ENCODE assay signal across 39 cellular contexts in the genomic region with DNA sequence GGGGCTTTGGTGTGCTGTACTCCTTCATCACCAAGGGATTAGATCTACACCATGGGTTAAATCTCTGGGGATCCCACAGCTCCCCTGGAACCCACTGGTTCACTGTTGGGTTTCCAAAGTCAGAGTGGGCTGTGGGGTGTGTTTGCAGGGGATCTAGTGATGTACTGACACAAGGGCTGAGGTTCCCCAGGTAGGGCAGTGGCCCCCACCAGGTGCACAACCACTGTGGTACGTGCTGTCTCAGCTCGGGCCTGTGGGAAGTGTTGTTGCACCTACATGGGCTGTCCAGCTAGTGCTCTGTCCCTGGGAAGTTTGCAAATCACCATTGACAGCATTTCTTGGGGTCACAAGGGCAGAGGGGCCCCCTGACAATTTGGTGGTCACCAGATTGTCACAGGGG.
"Had no signal": no experiment of that assay in that cellular context is flagged by ENCODE, and none has a peak within 500 bp of the region (broad histone marks: within the 10 kb centered on the region; RNA-seq: fewer than 3 reads in every experiment).

No MANE protein-coding gene starts in this region.

- H3K27me3 ChIP-seq: adrenal gland, ascending aorta, body of pancreas, brain microvascular endothelial cell, breast epithelium, cardiac muscle cell had no signal

- DNase-seq: activated effector memory CD4-positive, alpha-beta T cell treated with anti-CD3 and anti-CD28 coated beads, Interleukin-2, amount 50 U/mL, for 16 hours; activated effector memory CD4-positive, alpha-beta T cell treated with Interleukin-2 at 50 U/mL for 16 hours; activated gamma-delta T cell; activated gamma-delta T cell treated with Interleukin-2 at 50 U/mL for 16 hours; activated naive CD4-positive, alpha-beta T cell; activated naive CD4-positive, alpha-beta T cell treated with anti-CD3 and anti-CD28 coated beads for 36 hours; activated naive CD4-positive, alpha-beta T cell treated with anti-CD3 and anti-CD28 coated beads, Interleukin-2, amount 10 ng/mL, durations not matched to agents 7 days and 5 days; activated naive CD4-positive, alpha-beta T cell treated with anti-CD3 and anti-CD28 coated beads, Interleukin-2, amount 50 U/mL, for 16 hours; activated naive CD4-positive, alpha-beta T cell treated with Interleukin-2 at 50 U/mL for 16 hours; activated naive CD8-positive, alpha-beta T cell treated with anti-CD3 and anti-CD28 coated beads for 36 hours; activated naive CD8-positive, alpha-beta T cell treated with anti-CD3 and anti-CD28 coated beads, Interleukin-2, amount 10 ng/mL, durations not matched to agents 7 days and 5 days; activated naive CD8-positive, alpha-beta T cell treated with anti-CD3 and anti-CD28 coated beads, Interleukin-2, amount 50 U/mL, for 24 hours; activated T-cell treated with anti-CD3 and anti-CD28 coated beads, Interleukin-2, amount 50 U/mL, for 1 hour; activated T-cell treated with anti-CD3 and anti-CD28 coated beads, Interleukin-2, amount 50 U/mL, for 24 hours; activated T-cell treated with anti-CD3 and anti-CD28 coated beads, Interleukin-2, amount 50 U/mL, for 4 hours; activated T-cell treated with anti-CD3 and anti-CD28 coated beads, Interleukin-2, amount 50 U/mL, for 48 hours; activated T-cell treated with anti-CD3 and anti-CD28 coated beads, Interleukin-2, amount 50 U/mL, for 72 hours; adrenal gland; amniotic stem cell; amygdala; anterior cingulate cortex; body of pancreas; brain microvascular endothelial cell; caudate nucleus; central memory CD4-positive, alpha-beta T cell; cerebellar nuclear complex had no signal

- H3K36me3 Mint-ChIP-seq: activated naive CD4-positive, alpha-beta T cell treated with anti-CD3 and anti-CD28 coated beads, Interleukin-2, amount 10 ng/mL, durations not matched to agents 7 days and 5 days; activated naive CD8-positive, alpha-beta T cell; activated naive CD8-positive, alpha-beta T cell treated with anti-CD3 and anti-CD28 coated beads for 36 hours; activated naive CD8-positive, alpha-beta T cell treated with anti-CD3 and anti-CD28 coated beads, Interleukin-2, amount 10 ng/mL, durations not matched to agents 7 days and 5 days; brain had no signal

- H3K27ac Mint-ChIP-seq: activated naive CD4-positive, alpha-beta T cell treated with anti-CD3 and anti-CD28 coated beads for 36 hours; activated naive CD4-positive, alpha-beta T cell treated with anti-CD3 and anti-CD28 coated beads, Interleukin-2, amount 10 ng/mL, durations not matched to agents 7 days and 5 days; activated naive CD4-positive, alpha-beta T cell treated with anti-CD3 and anti-CD28 coated beads, Interleukin-2, amount 50 U/mL, for 24 hours; activated naive CD4-positive, alpha-beta T cell treated with anti-CD3 and anti-CD28 coated beads, Interleukin-2, amount 50 U/mL, for 72 hours; activated naive CD8-positive, alpha-beta T cell; activated naive CD8-positive, alpha-beta T cell treated with anti-CD3 and anti-CD28 coated beads for 36 hours; activated naive CD8-positive, alpha-beta T cell treated with anti-CD3 and anti-CD28 coated beads, Interleukin-2, amount 10 ng/mL, durations not matched to agents 7 days and 5 days; activated naive CD8-positive, alpha-beta T cell treated with anti-CD3 and anti-CD28 coated beads, Interleukin-2, amount 50 U/mL, for 24 hours; activated T-cell treated with anti-CD3 and anti-CD28 coated beads, Interleukin-2, amount 50 U/mL, for 24 hours; activated T-cell treated with anti-CD3 and anti-CD28 coated beads, Interleukin-2, amount 50 U/mL, for 72 hours; activated T-helper 1 cell treated with anti-CD3 and anti-CD28 coated beads, Interleukin-12 subunit alpha, Interleukin-12 subunit beta, Interleukin-2, Interleukin-4 antibody, amounts not matched to agents 30 ng/mL and 10 ng/mL and 1 ng/mL, durations not matched to agents 14 hours and 24 hours and 36 hours; activated T-helper 17 cell treated with anti-CD3 and anti-CD28 coated beads, Interleukin-2, amount 50 U/mL, for 72 hours; activated T-helper 2 cell treated with anti-CD3 and anti-CD28 coated beads, Interferon-gamma antibody, Interleukin-2, Interleukin-4, amounts not matched to agents 10 μg/mL and 5 μg/mL and 100 μg/mL, durations not matched to agents 14 hours and 24 hours and 36 hours; brain had no signal

- H3K4me1 Mint-ChIP-seq: activated naive CD4-positive, alpha-beta T cell treated with anti-CD3 and anti-CD28 coated beads, Interleukin-2, amount 10 ng/mL, durations not matched to agents 7 days and 5 days; activated naive CD4-positive, alpha-beta T cell treated with anti-CD3 and anti-CD28 coated beads, Interleukin-2, amount 50 U/mL, for 24 hours; activated naive CD8-positive, alpha-beta T cell treated with anti-CD3 and anti-CD28 coated beads for 36 hours; activated naive CD8-positive, alpha-beta T cell treated with anti-CD3 and anti-CD28 coated beads, Interleukin-2, amount 10 ng/mL, durations not matched to agents 7 days and 5 days; activated naive CD8-positive, alpha-beta T cell treated with anti-CD3 and anti-CD28 coated beads, Interleukin-2, amount 50 U/mL, for 24 hours; activated T-helper 17 cell treated with anti-CD3 and anti-CD28 coated beads, Interleukin-2, amount 50 U/mL, for 72 hours; brain; central memory CD8-positive, alpha-beta T cell had no signal

- ATAC-seq: activated naive CD4-positive, alpha-beta T cell treated with anti-CD3 and anti-CD28 coated beads, Interleukin-2, amount 50 U/mL, for 72 hours; activated naive CD8-positive, alpha-beta T cell treated with anti-CD3 and anti-CD28 coated beads, Interleukin-2, amount 50 U/mL, for 24 hours; activated T-cell treated with anti-CD3 and anti-CD28 coated beads, Interleukin-2, amount 50 U/mL, for 4 hours; activated T-cell treated with anti-CD3 and anti-CD28 coated beads, Interleukin-2, amount 50 U/mL, for 72 hours; activated T-helper 17 cell treated with anti-CD3 and anti-CD28 coated beads, Interleukin-2, amount 50 U/mL, for 72 hours; body of pancreas had no signal

- FAIRE-seq: astrocyte, bronchial epithelial cell had no signal

- H3K4me3 Mint-ChIP-seq: activated naive CD4-positive, alpha-beta T cell treated with anti-CD3 and anti-CD28 coated beads for 36 hours; activated naive CD4-positive, alpha-beta T cell treated with anti-CD3 and anti-CD28 coated beads, Interleukin-2, amount 10 ng/mL, durations not matched to agents 7 days and 5 days; activated naive CD4-positive, alpha-beta T cell treated with anti-CD3 and anti-CD28 coated beads, Interleukin-2, amount 50 U/mL, for 24 hours; activated naive CD8-positive, alpha-beta T cell; activated naive CD8-positive, alpha-beta T cell treated with anti-CD3 and anti-CD28 coated beads for 36 hours; activated naive CD8-positive, alpha-beta T cell treated with anti-CD3 and anti-CD28 coated beads, Interleukin-2, amount 10 ng/mL, durations not matched to agents 7 days and 5 days; activated naive CD8-positive, alpha-beta T cell treated with anti-CD3 and anti-CD28 coated beads, Interleukin-2, amount 50 U/mL, for 24 hours; activated T-cell treated with anti-CD3 and anti-CD28 coated beads, Interleukin-2, amount 50 U/mL, for 24 hours; activated T-cell treated with anti-CD3 and anti-CD28 coated beads, Interleukin-2, amount 50 U/mL, for 4 hours; activated T-cell treated with anti-CD3 and anti-CD28 coated beads, Interleukin-2, amount 50 U/mL, for 72 hours; activated T-helper 1 cell treated with anti-CD3 and anti-CD28 coated beads, Interleukin-12 subunit alpha, Interleukin-12 subunit beta, Interleukin-2, Interleukin-4 antibody, amounts not matched to agents 30 ng/mL and 10 ng/mL and 1 ng/mL, durations not matched to agents 14 hours and 24 hours and 36 hours; activated T-helper 17 cell treated with anti-CD3 and anti-CD28 coated beads, Interleukin-2, amount 50 U/mL, for 72 hours; brain; central memory CD8-positive, alpha-beta T cell had no signal

- H3K27ac ChIP-seq: adrenal gland, ascending aorta, body of pancreas, brain microvascular endothelial cell, breast epithelium, cardiac muscle cell had no signal

- H3K4me1 ChIP-seq: adrenal gland, ascending aorta, body of pancreas, breast epithelium had no signal

- H3K9me3 ChIP-seq: adrenal gland, ascending aorta, body of pancreas had no signal

- H3K36me3 ChIP-seq: adrenal gland, ascending aorta, brain microvascular endothelial cell, breast epithelium, cardiac muscle cell had no signal

- H3K27me3 Mint-ChIP-seq: activated naive CD4-positive, alpha-beta T cell treated with anti-CD3 and anti-CD28 coated beads, Interleukin-2, amount 10 ng/mL, durations not matched to agents 7 days and 5 days; activated naive CD4-positive, alpha-beta T cell treated with anti-CD3 and anti-CD28 coated beads, Interleukin-2, amount 50 U/mL, for 24 hours; activated naive CD8-positive, alpha-beta T cell; activated naive CD8-positive, alpha-beta T cell treated with anti-CD3 and anti-CD28 coated beads for 36 hours; activated naive CD8-positive, alpha-beta T cell treated with anti-CD3 and anti-CD28 coated beads, Interleukin-2, amount 10 ng/mL, durations not matched to agents 7 days and 5 days; activated naive CD8-positive, alpha-beta T cell treated with anti-CD3 and anti-CD28 coated beads, Interleukin-2, amount 50 U/mL, for 24 hours; activated T-cell treated with anti-CD3 and anti-CD28 coated beads, Interleukin-2, amount 50 U/mL, for 24 hours; activated T-helper 17 cell treated with anti-CD3 and anti-CD28 coated beads, Interleukin-2, amount 50 U/mL, for 72 hours; brain; central memory CD8-positive, alpha-beta T cell had no signal

- H3K4me3 ChIP-seq: adrenal gland, ascending aorta, body of pancreas, breast epithelium, cardiac muscle cell had no signal
